ENCODE assay signal across 12 cellular contexts in genomic region chr2:216107760-216108159, GRCh38. TPM values are rescaled to one million over a fixed set of nuclear protein-coding genes. Genes with fewer than 3 reads are reported as not detected.
DNase-seq lines count a peak whose midpoint lies in the region; ATAC-seq and TF ChIP-seq lines count a peak whose summit lies in the region.
"Had no signal": no experiment of that assay in that cellular context is flagged by ENCODE, and none has a peak within 500 bp of the region (broad histone marks: within the 10 kb centered on the region; RNA-seq: fewer than 3 reads in every experiment).

No MANE protein-coding gene starts in this region.

- H3K27me3 ChIP-seq in DND-41 (ENCODE audit: insufficient read depth, low read length, poor library complexity) = no peaks in the 10 kb centered on the region

- peaks cover 35% of the 10 kb centered on the region for H3K4me1 ChIP-seq in DND-41 (ENCODE audit: insufficient read depth, low read length)

- no peak overlapping the region for H3K27ac ChIP-seq in DND-41 (ENCODE audit: low read length)

- H3K27ac Mint-ChIP-seq in nephron progenitor cell = peak overlapping the region; percentile 95

- peak overlapping the region; percentile 59; the same call in 1 of the 2 replicates for H2AFZ ChIP-seq in DND-41 (ENCODE audit: low read depth, low read length)

- H3K9ac ChIP-seq in DND-41 (ENCODE audit: low read depth, low read length) = 0 out of 2 replicates have a peak overlapping the region, but pooled peaks have one; percentile 93

- H3K4me2 ChIP-seq in DND-41 (ENCODE audit: insufficient read depth, low read length) = no peak overlapping the region

- peaks cover 70% of the 10 kb centered on the region for H3K4me1 Mint-ChIP-seq in nephron progenitor cell

- peaks cover 36% of the 10 kb centered on the region for H3K79me2 ChIP-seq in DND-41 (ENCODE audit: insufficient read depth, low read length)

- DNase-seq in DND-41 (no peak), NCI-H82 (lab: John Stamatoyannopoulos, UW) (peak; percentile 85), epithelial cell of proximal tubule (ENCODE audit: low read depth) (no peak), nephron progenitor cell (peak; percentile 62), middle frontal gyrus (ENCODE audit: extremely low spot score, low spot score) (no peak), NCI-H226 (no peak), KG1 (lab: John Stamatoyannopoulos, UW) (no peak)
- DNase-seq: midbrain; NCI-H1105 treated with DMSO at 0.1 percent for 48 hours; stimulated activated naive CD4-positive, alpha-beta T cell treated with Interleukin-2 at 50 U/mL for 16 hours had no signal

- H3K9me3 Mint-ChIP-seq in nephron progenitor cell = no peaks in the 10 kb centered on the region
- H3K9me3 Mint-ChIP-seq: T-helper 1 cell treated with Interleukin-12 subunit alpha and Interleukin-12 subunit beta and Interleukin-4 antibody, amounts not matched to agents 30 μg/mL and 1 μg/mL, for 36 hours had no signal

- TF ChIP-seq CTCF in DND-41 (IDR thresholded peaks at IDR 0.05; ENCODE audit: borderline replicate concordance, extremely low read depth, low read length, poor library complexity, severe bottlenecking) = no peak
- no peak for TF ChIP-seq CTCF in epithelial cell of proximal tubule (conservative IDR thresholded peaks at IDR 0.05; ENCODE audit: low read depth, low read length)
- no peak for TF ChIP-seq CTCF in nephron progenitor cell (IDR thresholded peaks at IDR 0.05)

- peaks cover 26% of the 10 kb centered on the region for H3K36me3 ChIP-seq in DND-41 (ENCODE audit: insufficient read depth, low read length)

- ATAC-seq in DND-41 (ENCODE audit: insufficient read depth, low read depth) = no peak
- no peak for ATAC-seq in HG02763 (IDR thresholded peaks at IDR 0.05; ENCODE audit: unreplicated experiment)

- peaks cover 21% of the 10 kb centered on the region for H3K36me3 Mint-ChIP-seq in nephron progenitor cell (ENCODE audit: low read depth)

- H4K20me1 ChIP-seq in DND-41 (ENCODE audit: insufficient read depth, low read length) = peaks cover 19% of the 10 kb centered on the region

- H3K4me3 ChIP-seq in DND-41 (ENCODE audit: low read depth in 1 of 2, low read length in 2 of 2) (no peak overlapping the region), epithelial cell of proximal tubule (ENCODE audit: low read depth, low read length) (peak overlapping the region; percentile 81)

- H3K4me3 Mint-ChIP-seq in nephron progenitor cell = peak overlapping the region; percentile 100

- no peaks in the 10 kb centered on the region for H3K9me3 ChIP-seq in DND-41 (ENCODE audit: insufficient read depth, low read length, severe bottlenecking)

- peaks cover 3% of the 10 kb centered on the region for H3K27me3 Mint-ChIP-seq in nephron progenitor cell (ENCODE audit: low read depth, poor library complexity)

RNA-seq across cellular contexts. Expression of gene XRCC5, which starts 1.4 kb away (rescaled TPM):
- 358 and 360 TPM in 2 replicates for total RNA-seq in epithelial cell of proximal tubule

RNA-seq across cellular contexts. Expression of gene TMEM169, which starts 26.0 kb away (rescaled TPM):
- 2.9 and 3.1 TPM in 2 replicates for total RNA-seq in epithelial cell of proximal tubule

RNA-seq across cellular contexts. Expression of gene PECR, which starts 26.2 kb away (rescaled TPM):
- 12.3 and 16.7 TPM in 2 replicates for total RNA-seq in epithelial cell of proximal tubule

Comparison
In these comparisons a context has a peak if more than half of its experiments do, and no peak if none do; other contexts are left out.
1. DNase-seq: peak in NCI-H82 (single experiment) and nephron progenitor cell (single experiment); none in DND-41 (single experiment), epithelial cell of proximal tubule (single experiment), middle frontal gyrus (single experiment), NCI-H226 (single experiment) and KG1 (single experiment).